In the genomic region with DNA sequence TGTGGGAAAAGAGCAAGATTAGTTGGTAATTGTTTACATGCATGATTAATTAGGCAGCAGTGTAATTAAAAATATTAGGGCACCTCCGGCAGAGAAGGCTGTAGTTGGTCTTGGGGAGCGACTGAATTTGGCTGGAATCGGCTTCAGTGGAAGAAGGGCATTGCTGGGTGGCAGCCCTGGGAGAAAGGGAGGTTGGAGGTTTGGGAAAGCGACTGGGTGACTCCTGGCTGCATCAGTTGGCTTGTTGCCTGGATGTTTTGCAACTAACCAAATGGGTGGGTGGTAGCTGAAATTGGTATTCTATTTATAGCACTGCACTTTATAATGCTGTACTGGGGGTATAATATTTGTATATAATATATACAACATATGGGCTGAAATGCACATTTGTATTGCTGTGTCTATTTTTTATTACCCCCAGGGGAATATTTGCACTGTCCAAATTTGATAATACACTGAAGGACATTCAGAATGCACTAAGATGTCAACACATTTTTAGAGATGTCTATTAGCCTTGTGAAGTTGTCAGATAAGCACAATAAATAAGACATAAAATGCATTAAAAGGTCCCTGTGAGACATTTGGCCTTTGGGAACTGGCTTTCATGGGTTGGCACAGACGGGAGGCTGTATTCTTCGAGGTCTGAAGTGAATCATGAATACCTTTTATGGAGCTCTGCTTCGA, we compare ENCODE assay signal across 8 cellular contexts. TPM values are rescaled to one million over a fixed set of nuclear protein-coding genes. Genes with fewer than 3 reads are reported as not detected.
DNase-seq lines count a peak whose midpoint lies in the region; ATAC-seq and TF ChIP-seq lines count a peak whose summit lies in the region.

No MANE protein-coding gene starts in this region.

- no peak for TF ChIP-seq POLR2A in transverse colon (IDR thresholded peaks at IDR 0.05)

- ATAC-seq in activated T-cell treated with anti-CD3 and anti-CD28 coated beads, Interleukin-2, amount 50 U/mL, for 72 hours (replicated peaks in 1 of 2), result no peak
- ATAC-seq in activated naive CD8-positive, alpha-beta T cell treated with anti-CD3 and anti-CD28 coated beads, Interleukin-2, amount 50 U/mL, for 24 hours, result no peak
- no peak for ATAC-seq in GM21447 (IDR thresholded peaks at IDR 0.05; ENCODE audit: unreplicated experiment)
- no peak for ATAC-seq in GM19397 (IDR thresholded peaks at IDR 0.05; ENCODE audit: unreplicated experiment)

- peaks cover 3 to 15% (median 8%) of the 10 kb centered on the region in 4 donors for H3K4me1 ChIP-seq in transverse colon

- TF ChIP-seq EP300 in transverse colon (IDR thresholded peaks at IDR 0.05; ENCODE audit: low read depth), result no peak

- H3K4me3 ChIP-seq in kidney epithelial cell (ENCODE audit: low read depth, low read length), result peak overlapping the region; percentile 75
- peak overlapping the region in 3 of 4 donors; percentile 88 to 95 (median 94) for H3K4me3 ChIP-seq in transverse colon

- no peak for DNase-seq in activated T-cell treated with anti-CD3 and anti-CD28 coated beads, Interleukin-2, amount 50 U/mL, for 72 hours
- DNase-seq in activated T-cell treated with anti-CD3 and anti-CD28 coated beads, Interleukin-2, amount 50 U/mL, for 48 hours, result no peak
- DNase-seq in activated naive CD8-positive, alpha-beta T cell treated with anti-CD3 and anti-CD28 coated beads, Interleukin-2, amount 50 U/mL, for 24 hours, result no peak
- no peak for DNase-seq in kidney epithelial cell (ENCODE audit: low read depth)
- no peak for DNase-seq in transverse colon
- DNase-seq in C1 segment of cervical spinal cord (lab: John Stamatoyannopoulos, UW), result no peak

- H3K27me3 ChIP-seq in kidney epithelial cell (ENCODE audit: control insufficient read depth, insufficient read depth, low read length), result no peaks in the 10 kb centered on the region
- H3K27me3 ChIP-seq in transverse colon, result no peaks in the 10 kb centered on the region

- no peaks in the 10 kb centered on the region for H3K9me3 ChIP-seq in transverse colon

- TF ChIP-seq CTCF in kidney epithelial cell (IDR thresholded peaks at IDR 0.05; ENCODE audit: insufficient read depth, low read length, poor library complexity, severe bottlenecking) (no peak), transverse colon (IDR thresholded peaks at IDR 0.05) (no peak)

- in situ Hi-C loops in transverse colon (cut with MboI; ENCODE audit: low pct_ligation_motif_present in 1 of 4, low pct_unique_long_range_greater_than_20kb in 1 of 4, low sequenced_read_pairs in 3 of 4), result no loop called here

- no peaks in the 10 kb centered on the region for H3K27me3 Mint-ChIP-seq in activated T-cell treated with anti-CD3 and anti-CD28 coated beads, Interleukin-2, amount 50 U/mL, for 72 hours (ENCODE audit: low read depth)
- no peaks in the 10 kb centered on the region for H3K27me3 Mint-ChIP-seq in activated naive CD8-positive, alpha-beta T cell treated with anti-CD3 and anti-CD28 coated beads, Interleukin-2, amount 50 U/mL, for 24 hours

- WGBS in transverse colon (ENCODE audit: low coverage in 1 of 2), 2 donors, result 42 to 49% methylated on average over 7 of the region's 7 CpGs

- no peaks in the 10 kb centered on the region for H3K36me3 ChIP-seq in kidney epithelial cell (ENCODE audit: control insufficient read depth, insufficient read depth, low read length)
- H3K36me3 ChIP-seq in transverse colon, result no peaks in the 10 kb centered on the region

- H3K4me3 Mint-ChIP-seq in activated T-cell treated with anti-CD3 and anti-CD28 coated beads, Interleukin-2, amount 50 U/mL, for 72 hours, result peak overlapping the region; percentile 77 to 80
- H3K4me3 Mint-ChIP-seq in activated naive CD8-positive, alpha-beta T cell treated with anti-CD3 and anti-CD28 coated beads, Interleukin-2, amount 50 U/mL, for 24 hours, result peak overlapping the region; percentile 78

- intact Hi-C loops in transverse colon (cut with DNase I; ENCODE audit: low total_unique reads), result loop anchor here (2.0 kb wide), 1 partner anchor 39 kb away; no protein-coding TSS in a partner anchor

- H3K27ac Mint-ChIP-seq in activated T-cell treated with anti-CD3 and anti-CD28 coated beads, Interleukin-2, amount 50 U/mL, for 72 hours, result peak overlapping the region; percentile 4
- peak overlapping the region; percentile 48 for H3K27ac Mint-ChIP-seq in activated naive CD8-positive, alpha-beta T cell treated with anti-CD3 and anti-CD28 coated beads, Interleukin-2, amount 50 U/mL, for 24 hours

- peak overlapping the region; percentile 95 to 99 (median 97) for H3K27ac ChIP-seq in transverse colon

- H3K36me3 Mint-ChIP-seq in activated T-cell treated with anti-CD3 and anti-CD28 coated beads, Interleukin-2, amount 50 U/mL, for 72 hours (ENCODE audit: insufficient read depth in 2 of 2), result no peaks in the 10 kb centered on the region
- peaks cover 1% of the 10 kb centered on the region for H3K36me3 Mint-ChIP-seq in activated naive CD8-positive, alpha-beta T cell treated with anti-CD3 and anti-CD28 coated beads, Interleukin-2, amount 50 U/mL, for 24 hours (ENCODE audit: low read depth)

- peaks cover 38% of the 10 kb centered on the region for H3K4me1 Mint-ChIP-seq in activated T-cell treated with anti-CD3 and anti-CD28 coated beads, Interleukin-2, amount 50 U/mL, for 72 hours (ENCODE audit: low read depth)
- peaks cover 43% of the 10 kb centered on the region for H3K4me1 Mint-ChIP-seq in activated naive CD8-positive, alpha-beta T cell treated with anti-CD3 and anti-CD28 coated beads, Interleukin-2, amount 50 U/mL, for 24 hours

- H3K9me3 Mint-ChIP-seq in activated T-cell treated with anti-CD3 and anti-CD28 coated beads, Interleukin-2, amount 50 U/mL, for 72 hours, result no peaks in the 10 kb centered on the region
- H3K9me3 Mint-ChIP-seq in activated naive CD8-positive, alpha-beta T cell treated with anti-CD3 and anti-CD28 coated beads, Interleukin-2, amount 50 U/mL, for 24 hours, result no peaks in the 10 kb centered on the region

RNA-seq across cellular contexts. Expression of gene B3GLCT, which starts 1.7 kb away (rescaled TPM):
- total RNA-seq in activated T-cell treated with anti-CD3 and anti-CD28 coated beads, Interleukin-2, amount 50 U/mL, for 72 hours, result 1 to 10 TPM; 2.6 to 3.0 TPM
- total RNA-seq in kidney epithelial cell, result 14.1 and 18.1 TPM in 2 replicates
- 1 to 10 TPM; 1.6 to 5.7 (median 3.9) TPM for total RNA-seq in transverse colon

RNA-seq across cellular contexts. Expression of gene HSPH1, which starts 39.8 kb away (rescaled TPM):
- 10 to 100 TPM; 86.3 to 89.5 TPM for total RNA-seq in activated T-cell treated with anti-CD3 and anti-CD28 coated beads, Interleukin-2, amount 50 U/mL, for 72 hours
- 51.4 and 52.3 TPM in 2 replicates for total RNA-seq in kidney epithelial cell
- total RNA-seq in transverse colon, result 10 to 100 TPM; 16.1 to 58.3 (median 30.7) TPM
